Comparison of ENCODE assay signal across 1 cellular context in the genomic region with DNA sequence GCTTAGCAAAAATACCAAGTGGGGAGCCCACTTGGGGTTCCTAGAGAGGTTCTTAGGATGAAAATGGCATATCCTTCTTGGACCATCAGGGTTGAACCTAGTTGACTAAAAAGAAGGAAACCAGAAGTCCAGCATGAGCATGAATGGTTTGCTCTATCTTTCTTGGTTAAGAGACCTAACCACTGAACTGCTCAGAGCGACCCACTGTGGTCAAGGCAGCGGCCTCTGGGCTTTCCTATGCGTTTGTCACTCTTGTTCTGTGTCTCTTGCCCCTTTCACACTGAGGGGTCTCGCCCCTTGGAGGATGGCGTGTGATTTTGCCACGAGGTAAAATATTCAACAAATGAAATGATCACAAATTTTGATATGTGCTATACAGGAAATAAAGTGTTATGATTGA.
A peak's percentile ranks its signal among the peaks of the same experiment; 100 is the strongest.
TF ChIP-seq lines count a peak whose summit lies in the region.

No MANE protein-coding gene starts in this region.

TF ChIP-seq in GM12878, 131 proteins besides CTCF, POLR2A, EP300 and RAD21:
- TF ChIP-seq RELA (IDR thresholded peaks at IDR 0.05; ENCODE audit: borderline replicate concordance, partially characterized antibody) = no peak
- no peak for TF ChIP-seq KLF5 (IDR thresholded peaks at IDR 0.05; ENCODE audit: partially characterized antibody)
- TF ChIP-seq RUNX3 (IDR thresholded peaks at IDR 0.05; ENCODE audit: low read length) = peak; percentile 60
- 0 out of 2 replicates have a peak, but pooled peaks have one; percentile 48 for TF ChIP-seq MXI1 (IDR thresholded peaks at IDR 0.05; ENCODE audit: low read depth, low read length)
- peak; percentile 17; the same call in 1 of the 2 replicates for TF ChIP-seq RELB (IDR thresholded peaks at IDR 0.05; ENCODE audit: low read depth)
- no peak for TF ChIP-seq NR2C1 (IDR thresholded peaks at IDR 0.05)
